ENCODE assay signal across 1 cellular context in the genomic region with DNA sequence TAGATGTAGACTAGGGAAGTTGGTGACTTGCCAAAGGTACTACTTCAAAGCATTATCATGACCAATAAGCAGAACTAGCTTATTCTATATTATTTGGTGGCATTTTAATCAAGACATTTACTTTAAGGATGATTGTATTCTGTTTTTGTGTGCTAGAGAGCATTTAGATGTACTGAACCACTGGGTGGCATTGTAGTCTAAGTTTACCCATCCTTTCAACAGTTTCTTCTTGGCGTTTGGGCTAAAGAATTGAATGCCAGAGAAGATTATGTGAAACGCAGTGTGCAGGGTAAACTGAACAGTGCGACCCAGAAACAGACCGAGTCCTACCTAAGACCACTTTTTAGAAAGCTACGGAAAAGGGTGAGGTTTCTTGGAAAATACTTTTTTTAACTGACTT.
TF ChIP-seq lines count a peak whose summit lies in the region.

No MANE protein-coding gene starts in this region.

TF ChIP-seq in SK-N-SH, 30 proteins besides CTCF, POLR2A, EP300 and RAD21 (continued from another document):
- TF ChIP-seq ELF1 (IDR thresholded peaks at IDR 0.05), result no peak
- TF ChIP-seq, protein P1, sequence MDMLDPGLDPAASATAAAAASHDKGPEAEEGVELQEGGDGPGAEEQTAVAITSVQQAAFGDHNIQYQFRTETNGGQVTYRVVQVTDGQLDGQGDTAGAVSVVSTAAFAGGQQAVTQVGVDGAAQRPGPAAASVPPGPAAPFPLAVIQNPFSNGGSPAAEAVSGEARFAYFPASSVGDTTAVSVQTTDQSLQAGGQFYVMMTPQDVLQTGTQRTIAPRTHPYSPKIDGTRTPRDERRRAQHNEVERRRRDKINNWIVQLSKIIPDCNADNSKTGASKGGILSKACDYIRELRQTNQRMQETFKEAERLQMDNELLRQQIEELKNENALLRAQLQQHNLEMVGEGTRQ (IDR thresholded peaks at IDR 0.05; ENCODE audit: borderline replicate concordance, low read depth, low read length), result no peak
TF ChIP-seq in SK-N-SH: peak in this region for 0.
